11 cellular contexts compared by ENCODE assay signal in genomic region chr15:67072951-67073350, GRCh38. TPM values are rescaled to one million over a fixed set of nuclear protein-coding genes. Genes with fewer than 3 reads are reported as not detected.
DNase-seq lines count a peak whose midpoint lies in the region; ATAC-seq and TF ChIP-seq lines count a peak whose summit lies in the region.
"Had no signal": no experiment of that assay in that cellular context is flagged by ENCODE, and none has a peak within 500 bp of the region (broad histone marks: within the 10 kb centered on the region; RNA-seq: fewer than 3 reads in every experiment).

No MANE protein-coding gene starts in this region.

- no peaks in the 10 kb centered on the region for H3K9me3 ChIP-seq in RWPE2 (ENCODE audit: severe bottlenecking)
- no peaks in the 10 kb centered on the region for H3K9me3 ChIP-seq in colonic mucosa
- H3K9me3 ChIP-seq: upper lobe of right lung had no signal

- no peak overlapping the region for H3K9ac ChIP-seq in colonic mucosa (ENCODE audit: low read depth in 2 of 2, low read length in 2 of 2)
- H3K9ac ChIP-seq: neural progenitor cell had no signal

- TF ChIP-seq CTCF in RWPE2 (IDR thresholded peaks at IDR 0.05; ENCODE audit: poor library complexity, severe bottlenecking) (no peak), colonic mucosa (IDR thresholded peaks at IDR 0.05) (no peak)

- peak overlapping the region; percentile 80 for H3K27ac Mint-ChIP-seq in activated CD8-positive, alpha-beta memory T cell treated with anti-CD3 and anti-CD28 coated beads, Interleukin-2, amount 10 ng/mL, durations not matched to agents 7 days and 5 days
- peak overlapping the region; percentile 46 for H3K27ac Mint-ChIP-seq in stimulated activated effector memory CD8-positive, alpha-beta T cell treated with anti-CD3 and anti-CD28 coated beads, Interleukin-12 subunit alpha, Interleukin-12 subunit beta, amount 100 ng/mL, for 72 hours
- H3K27ac Mint-ChIP-seq: neural progenitor cell had no signal

- peak; percentile 68 for ATAC-seq in activated CD8-positive, alpha-beta memory T cell treated with anti-CD3 and anti-CD28 coated beads, Interleukin-2, amount 10 ng/mL, durations not matched to agents 7 days and 5 days
- no peak for ATAC-seq in RWPE2 (ENCODE audit: low read depth)
- no peak for ATAC-seq in stimulated activated effector memory CD8-positive, alpha-beta T cell treated with anti-CD3 and anti-CD28 coated beads, Interleukin-12 subunit alpha, Interleukin-12 subunit beta, amount 100 ng/mL, for 72 hours
- ATAC-seq: upper lobe of right lung had no signal

- peak overlapping the region; percentile 49 for H3K4me3 Mint-ChIP-seq in activated CD8-positive, alpha-beta memory T cell treated with anti-CD3 and anti-CD28 coated beads, Interleukin-2, amount 10 ng/mL, durations not matched to agents 7 days and 5 days
- peak overlapping the region; percentile 44 for H3K4me3 Mint-ChIP-seq in stimulated activated effector memory CD8-positive, alpha-beta T cell treated with anti-CD3 and anti-CD28 coated beads, Interleukin-12 subunit alpha, Interleukin-12 subunit beta, amount 100 ng/mL, for 72 hours
- H3K4me3 Mint-ChIP-seq: neural progenitor cell had no signal

- H3K36me3 ChIP-seq in RWPE2 (ENCODE audit: low read depth) (peaks cover 73% of the 10 kb centered on the region), colonic mucosa (no peaks in the 10 kb centered on the region)
- H3K36me3 ChIP-seq: neural progenitor cell, upper lobe of right lung had no signal

- peaks cover 62% of the 10 kb centered on the region for H3K36me3 Mint-ChIP-seq in activated CD8-positive, alpha-beta memory T cell treated with anti-CD3 and anti-CD28 coated beads, Interleukin-2, amount 10 ng/mL, durations not matched to agents 7 days and 5 days
- H3K36me3 Mint-ChIP-seq in stimulated activated effector memory CD8-positive, alpha-beta T cell treated with anti-CD3 and anti-CD28 coated beads, Interleukin-12 subunit alpha, Interleukin-12 subunit beta, amount 100 ng/mL, for 72 hours: peaks cover 26% of the 10 kb centered on the region

- CTCF ChIA-PET in activated CD8-positive, alpha-beta memory T cell treated with anti-CD3 and anti-CD28 coated beads, Interleukin-2, amount 10 ng/mL, durations not matched to agents 7 days and 5 days (lab: Charles Lee): interaction anchor here (0.8 to 11.0 kb wide), 5 partner anchors 10 to 159 kb away, joined by 3 to 138 read pairs (median 3); no protein-coding TSS in a partner anchor

- no peak overlapping the region for H3K4me3 ChIP-seq in RWPE2 (ENCODE audit: severe bottlenecking)
- no peak overlapping the region for H3K4me3 ChIP-seq in colonic mucosa
- H3K4me3 ChIP-seq: neural progenitor cell, upper lobe of right lung had no signal

- peaks cover 95% of the 10 kb centered on the region for H3K4me1 ChIP-seq in RWPE2 (ENCODE audit: insufficient read depth, poor library complexity, severe bottlenecking)
- H3K4me1 ChIP-seq in colonic mucosa: peaks cover 24% of the 10 kb centered on the region

- H3K4me1 Mint-ChIP-seq in activated CD8-positive, alpha-beta memory T cell treated with anti-CD3 and anti-CD28 coated beads, Interleukin-2, amount 10 ng/mL, durations not matched to agents 7 days and 5 days: peaks cover 88% of the 10 kb centered on the region
- H3K4me1 Mint-ChIP-seq in stimulated activated effector memory CD8-positive, alpha-beta T cell treated with anti-CD3 and anti-CD28 coated beads, Interleukin-12 subunit alpha, Interleukin-12 subunit beta, amount 100 ng/mL, for 72 hours: peaks cover 88% of the 10 kb centered on the region

- no peaks in the 10 kb centered on the region for H3K27me3 Mint-ChIP-seq in activated CD8-positive, alpha-beta memory T cell treated with anti-CD3 and anti-CD28 coated beads, Interleukin-2, amount 10 ng/mL, durations not matched to agents 7 days and 5 days

- no peak for DNase-seq in activated CD8-positive, alpha-beta memory T cell treated with anti-CD3 and anti-CD28 coated beads, Interleukin-2, amount 10 ng/mL, durations not matched to agents 7 days and 5 days
- DNase-seq in activated CD8-positive, alpha-beta memory T cell treated with anti-CD3 and anti-CD28 coated beads, Interleukin-2, amount 50 U/mL, for 4 hours: no peak
- DNase-seq in RWPE2 (ENCODE audit: low spot score) (no peak), colonic mucosa (no peak), amniotic stem cell (lab: John Stamatoyannopoulos, UW) (no peak), occipital lobe (lab: John Stamatoyannopoulos, UW) (no peak), NCI-H146 treated with DMSO at 0.1 percent for 48 hours (lab: John Stamatoyannopoulos, UW; ENCODE audit: unreplicated experiment) (no peak)
- DNase-seq in stimulated activated effector memory CD8-positive, alpha-beta T cell treated with anti-CD3 and anti-CD28 coated beads, Interleukin-12 subunit alpha, Interleukin-12 subunit beta, amount 100 ng/mL, for 72 hours (ENCODE audit: low spot score in 2 of 2): no peak
- DNase-seq: aorta, upper lobe of right lung had no signal

- H3K27me3 ChIP-seq in RWPE2 (ENCODE audit: insufficient read depth, poor library complexity, severe bottlenecking): no peaks in the 10 kb centered on the region
- no peaks in the 10 kb centered on the region for H3K27me3 ChIP-seq in colonic mucosa
- H3K27me3 ChIP-seq: neural progenitor cell, upper lobe of right lung had no signal

- intact Hi-C loops in colonic mucosa (cut with DNase I): no loop called here

- H3K9me3 Mint-ChIP-seq in activated CD8-positive, alpha-beta memory T cell treated with anti-CD3 and anti-CD28 coated beads, Interleukin-2, amount 10 ng/mL, durations not matched to agents 7 days and 5 days (ENCODE audit: low read depth): no peaks in the 10 kb centered on the region
- H3K9me3 Mint-ChIP-seq in stimulated activated effector memory CD8-positive, alpha-beta T cell treated with anti-CD3 and anti-CD28 coated beads, Interleukin-12 subunit alpha, Interleukin-12 subunit beta, amount 100 ng/mL, for 72 hours: no peaks in the 10 kb centered on the region
- H3K9me3 Mint-ChIP-seq: neural progenitor cell had no signal

- peak overlapping the region; percentile 54 for H3K27ac ChIP-seq in RWPE2 (ENCODE audit: poor library complexity, severe bottlenecking)
- H3K27ac ChIP-seq in colonic mucosa: peak overlapping the region; percentile 14
- H3K27ac ChIP-seq: neural progenitor cell, upper lobe of right lung had no signal

RNA-seq across cellular contexts. Expression of gene SMAD3, which starts 7.5 kb away (rescaled TPM):
- total RNA-seq in activated CD8-positive, alpha-beta memory T cell treated with anti-CD3 and anti-CD28 coated beads, Interleukin-2, amount 10 ng/mL, durations not matched to agents 7 days and 5 days: 10 to 100 TPM; 87.1 to 88.0 TPM
- total RNA-seq in colonic mucosa (10 to 100 TPM; 38.6 to 62.1 TPM), occipital lobe (2.5 TPM)

Comparison
In these comparisons a context has a peak if more than half of its experiments do, and no peak if none do; other contexts are left out.
1. RNA of gene SMAD3, which starts 7.5 kb away (total RNA-seq): 87.1 to 88.0 TPM in activated CD8-positive, alpha-beta memory T cell treated with anti-CD3 and anti-CD28 coated beads, Interleukin-2, amount 10 ng/mL, durations not matched to agents 7 days and 5 days and 38.6 to 62.1 TPM in colonic mucosa; 2.5 TPM in occipital lobe (single experiment); every median in the first group is over 10 times any median in the second.